In genomic region chr16:30139895-30140481, GRCh38 we compare ENCODE assay signal across 1 cellular context.
TF ChIP-seq lines count a peak whose summit lies in the region.

No MANE protein-coding gene starts in this region.

TF ChIP-seq in HepG2, 621 proteins besides CTCF, POLR2A, EP300 and RAD21 (continued from another document and continues in another):
- TF ChIP-seq HBP1 (CRISPR knock-in tag; IDR thresholded peaks at IDR 0.05; ENCODE audit: low read depth): no peak; the same call in 1 of the 2 replicates
- no peak for TF ChIP-seq CREB3 (CRISPR knock-in tag; IDR thresholded peaks at IDR 0.05)
- no peak for TF ChIP-seq SNRNP70 (IDR thresholded peaks at IDR 0.05; ENCODE audit: low read depth, low read length)
- peak; percentile 99 for TF ChIP-seq MIER3 (CRISPR knock-in tag; IDR thresholded peaks at IDR 0.05; ENCODE audit: borderline replicate concordance)
- TF ChIP-seq FOXO4 (CRISPR knock-in tag; conservative IDR thresholded peaks at IDR 0.05): 0 out of 2 replicates have a peak, but pooled peaks have one; percentile 75
- TF ChIP-seq RFX1 (IDR thresholded peaks at IDR 0.05): no peak
- no peak; the same call in 1 of the 2 replicates for TF ChIP-seq THAP7 (CRISPR knock-in tag; IDR thresholded peaks at IDR 0.05)
- no peak for TF ChIP-seq EEA1 (CRISPR knock-in tag; IDR thresholded peaks at IDR 0.05; ENCODE audit: borderline replicate concordance)
- TF ChIP-seq ZKSCAN8 (CRISPR knock-in tag; IDR thresholded peaks at IDR 0.05; ENCODE audit: borderline replicate concordance): peak; percentile 90
- TF ChIP-seq ZNF557 (CRISPR knock-in tag; IDR thresholded peaks at IDR 0.05): no peak
- TF ChIP-seq ARID2 (CRISPR knock-in tag; IDR thresholded peaks at IDR 0.05; ENCODE audit: borderline replicate concordance): no peak
- no peak for TF ChIP-seq ZNF577 (CRISPR knock-in tag; IDR thresholded peaks at IDR 0.05; ENCODE audit: borderline replicate concordance, low read depth)
- TF ChIP-seq NBN (conservative IDR thresholded peaks at IDR 0.05): no peak; the same call in 1 of the 2 replicates
- TF ChIP-seq GPN1 (CRISPR knock-in tag; IDR thresholded peaks at IDR 0.05; ENCODE audit: borderline replicate concordance): no peak
- TF ChIP-seq ZNF280D (CRISPR knock-in tag; IDR thresholded peaks at IDR 0.05): peak; percentile 53; the same call in 1 of the 2 replicates
- no peak for TF ChIP-seq ATAD3A (CRISPR knock-in tag; IDR thresholded peaks at IDR 0.05)
- no peak for TF ChIP-seq EZH2 (conservative IDR thresholded peaks at IDR 0.05; ENCODE audit: low read depth, low read length)
- TF ChIP-seq HOXD1 (CRISPR knock-in tag; IDR thresholded peaks at IDR 0.05): peak; percentile 45; the same call in 1 of the 2 replicates
- TF ChIP-seq PAX8 (CRISPR knock-in tag; IDR thresholded peaks at IDR 0.05; ENCODE audit: borderline replicate concordance): 0 out of 2 replicates have a peak, but pooled peaks have one; percentile 26
- TF ChIP-seq MXD3 (CRISPR knock-in tag; IDR thresholded peaks at IDR 0.05): no peak
- TF ChIP-seq ZNF891 (CRISPR knock-in tag; IDR thresholded peaks at IDR 0.05): no peak
- TF ChIP-seq ZMYM2 (CRISPR knock-in tag; IDR thresholded peaks at IDR 0.05): no peak; the same call in 1 of the 2 replicates
- peak; percentile 97 for TF ChIP-seq ZGPAT (CRISPR knock-in tag; IDR thresholded peaks at IDR 0.05)
- TF ChIP-seq ADNP (CRISPR knock-in tag; IDR thresholded peaks at IDR 0.05): no peak
- TF ChIP-seq ATF6 (CRISPR knock-in tag; conservative IDR thresholded peaks at IDR 0.05): no peak
- TF ChIP-seq ZBTB38 (CRISPR knock-in tag; IDR thresholded peaks at IDR 0.05): no peak; the same call in 1 of the 2 replicates
- TF ChIP-seq ZNF567 (CRISPR knock-in tag; IDR thresholded peaks at IDR 0.05; ENCODE audit: borderline replicate concordance): no peak; the same call in 1 of the 2 replicates
- TF ChIP-seq HDAC6 (IDR thresholded peaks at IDR 0.05; ENCODE audit: low read depth, low read length): no peak
- no peak for TF ChIP-seq ZNF17 (CRISPR knock-in tag; IDR thresholded peaks at IDR 0.05)
- TF ChIP-seq TGIF2 (CRISPR knock-in tag; IDR thresholded peaks at IDR 0.05): no peak; the same call in 1 of the 2 replicates
- TF ChIP-seq FOSL1 (CRISPR knock-in tag; IDR thresholded peaks at IDR 0.05; ENCODE audit: borderline replicate concordance): no peak
- no peak; the same call in 1 of the 2 replicates for TF ChIP-seq TAF1 (CRISPR knock-in tag; IDR thresholded peaks at IDR 0.05)
- peak; percentile 86; the same call in 1 of the 2 replicates for TF ChIP-seq ZNF362 (CRISPR knock-in tag; IDR thresholded peaks at IDR 0.05; ENCODE audit: borderline replicate concordance)
- no peak for TF ChIP-seq ZNF713 (CRISPR knock-in tag; IDR thresholded peaks at IDR 0.05)
- TF ChIP-seq ZNF317 (CRISPR knock-in tag; IDR thresholded peaks at IDR 0.05): peak; percentile 85
- TF ChIP-seq WIZ (CRISPR knock-in tag; IDR thresholded peaks at IDR 0.05): no peak
- peak; percentile 67; the same call in 1 of the 2 replicates for TF ChIP-seq ZKSCAN1 (IDR thresholded peaks at IDR 0.05; ENCODE audit: low read length)
- TF ChIP-seq XRCC5 (optimal IDR thresholded peaks at IDR 0.05; ENCODE audit: low read length): no peak
- TF ChIP-seq CBX1 (IDR thresholded peaks at IDR 0.05; ENCODE audit: low read depth): no peak
- TF ChIP-seq ZNF343 (CRISPR knock-in tag; IDR thresholded peaks at IDR 0.05): peak; percentile 62; the same call in 1 of the 2 replicates
- peak; percentile 87; the same call in 1 of the 2 replicates for TF ChIP-seq ZNF3 (CRISPR knock-in tag; IDR thresholded peaks at IDR 0.05)
- no peak for TF ChIP-seq SYNCRIP (IDR thresholded peaks at IDR 0.05; ENCODE audit: insufficient read depth, low read depth, low read length)
- TF ChIP-seq ZNF616 (CRISPR knock-in tag; IDR thresholded peaks at IDR 0.05; ENCODE audit: low read depth): no peak
- TF ChIP-seq MLX (CRISPR knock-in tag; IDR thresholded peaks at IDR 0.05): peak; percentile 98
- TF ChIP-seq ZNF292 (CRISPR knock-in tag; IDR thresholded peaks at IDR 0.05; ENCODE audit: borderline replicate concordance, low read depth): peak; percentile 92
- TF ChIP-seq ZFP36L1 (CRISPR knock-in tag; IDR thresholded peaks at IDR 0.05): 0 out of 2 replicates have a peak, but pooled peaks have one; percentile 21
- TF ChIP-seq NR2F6 (IDR thresholded peaks at IDR 0.05): peak; percentile 89
- peak; percentile 97 for TF ChIP-seq NR2F6 (CRISPR knock-in tag; IDR thresholded peaks at IDR 0.05)
- TF ChIP-seq ZBTB33 (CRISPR knock-in tag; IDR thresholded peaks at IDR 0.05): peak; percentile 65; the same call in 1 of the 2 replicates
- no peak for TF ChIP-seq ZNF251 (CRISPR knock-in tag; IDR thresholded peaks at IDR 0.05)
- TF ChIP-seq CBX2 (IDR thresholded peaks at IDR 0.05; ENCODE audit: low read depth, low read length): no peak
- TF ChIP-seq CBX2 (CRISPR knock-in tag; IDR thresholded peaks at IDR 0.05; ENCODE audit: low read depth): no peak
- no peak for TF ChIP-seq MAFG (CRISPR knock-in tag; IDR thresholded peaks at IDR 0.05)
- TF ChIP-seq ZNF333 (CRISPR knock-in tag; IDR thresholded peaks at IDR 0.05; ENCODE audit: borderline replicate concordance): no peak
- TF ChIP-seq ISL2 (CRISPR knock-in tag; IDR thresholded peaks at IDR 0.05): peak; percentile 71
- peak; percentile 51; the same call in 1 of the 2 replicates for TF ChIP-seq NCOR1 (IDR thresholded peaks at IDR 0.05; ENCODE audit: borderline replicate concordance, low read length)
- no peak for TF ChIP-seq ZNF7 (CRISPR knock-in tag; IDR thresholded peaks at IDR 0.05)
- TF ChIP-seq SNAPC2 (CRISPR knock-in tag; IDR thresholded peaks at IDR 0.05): no peak
